In the genomic region with DNA sequence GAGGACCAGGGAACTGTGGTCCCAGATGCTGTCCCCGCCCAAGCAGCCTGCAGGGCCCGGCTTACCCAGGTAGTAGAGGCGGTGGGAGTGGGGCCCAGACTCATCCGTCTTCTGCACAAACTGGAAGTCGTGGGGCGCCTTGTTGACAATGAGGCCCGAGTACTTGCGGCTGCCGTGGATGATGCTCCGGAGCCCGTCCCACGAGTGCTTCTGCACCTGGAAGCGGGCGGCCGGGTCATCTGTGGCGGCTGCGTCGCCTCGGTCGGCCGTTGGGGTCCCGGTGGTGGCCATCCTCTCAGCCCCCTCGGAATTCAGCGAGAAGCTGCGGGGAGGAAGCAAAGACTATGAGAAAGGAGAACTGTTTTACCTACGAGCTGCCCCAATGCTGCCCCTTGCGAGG, we compare ENCODE assay signal across 1 cellular context.
TF ChIP-seq lines count a peak whose summit lies in the region.

No MANE protein-coding gene starts in this region.

TF ChIP-seq in IMR-90, 13 proteins besides CTCF, POLR2A, EP300 and RAD21:
- no peak for TF ChIP-seq MAFK (IDR thresholded peaks at IDR 0.05; ENCODE audit: low read depth, low read length)
- no peak for TF ChIP-seq CEBPB (IDR thresholded peaks at IDR 0.05; ENCODE audit: low read depth, low read length)
- TF ChIP-seq NFE2L2 (IDR thresholded peaks at IDR 0.05; ENCODE audit: low read depth, low read length) = no peak
- TF ChIP-seq MAZ (IDR thresholded peaks at IDR 0.05; ENCODE audit: borderline replicate concordance, low read depth, low read length) = no peak
- TF ChIP-seq MXI1 (IDR thresholded peaks at IDR 0.05; ENCODE audit: borderline replicate concordance, low read depth, low read length) = no peak
- no peak for TF ChIP-seq BHLHE40 (IDR thresholded peaks at IDR 0.05; ENCODE audit: low read depth, low read length)
- TF ChIP-seq RCOR1 (IDR thresholded peaks at IDR 0.05; ENCODE audit: insufficient replicate concordance, low read length) = no peak
- TF ChIP-seq SMC3 (IDR thresholded peaks at IDR 0.05; ENCODE audit: low read depth, low read length) = no peak
- no peak for TF ChIP-seq RFX5 (IDR thresholded peaks at IDR 0.05; ENCODE audit: low read depth, low read length)
- TF ChIP-seq, protein P1, sequence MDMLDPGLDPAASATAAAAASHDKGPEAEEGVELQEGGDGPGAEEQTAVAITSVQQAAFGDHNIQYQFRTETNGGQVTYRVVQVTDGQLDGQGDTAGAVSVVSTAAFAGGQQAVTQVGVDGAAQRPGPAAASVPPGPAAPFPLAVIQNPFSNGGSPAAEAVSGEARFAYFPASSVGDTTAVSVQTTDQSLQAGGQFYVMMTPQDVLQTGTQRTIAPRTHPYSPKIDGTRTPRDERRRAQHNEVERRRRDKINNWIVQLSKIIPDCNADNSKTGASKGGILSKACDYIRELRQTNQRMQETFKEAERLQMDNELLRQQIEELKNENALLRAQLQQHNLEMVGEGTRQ (IDR thresholded peaks at IDR 0.05; ENCODE audit: low read depth, low read length) = no peak
- TF ChIP-seq, protein P2, sequence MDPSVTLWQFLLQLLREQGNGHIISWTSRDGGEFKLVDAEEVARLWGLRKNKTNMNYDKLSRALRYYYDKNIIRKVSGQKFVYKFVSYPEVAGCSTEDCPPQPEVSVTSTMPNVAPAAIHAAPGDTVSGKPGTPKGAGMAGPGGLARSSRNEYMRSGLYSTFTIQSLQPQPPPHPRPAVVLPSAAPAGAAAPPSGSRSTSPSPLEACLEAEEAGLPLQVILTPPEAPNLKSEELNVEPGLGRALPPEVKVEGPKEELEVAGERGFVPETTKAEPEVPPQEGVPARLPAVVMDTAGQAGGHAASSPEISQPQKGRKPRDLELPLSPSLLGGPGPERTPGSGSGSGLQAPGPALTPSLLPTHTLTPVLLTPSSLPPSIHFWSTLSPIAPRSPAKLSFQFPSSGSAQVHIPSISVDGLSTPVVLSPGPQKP (IDR thresholded peaks at IDR 0.05; ENCODE audit: borderline replicate concordance, low read depth, low read length) = no peak
- no peak for TF ChIP-seq CHD1 (IDR thresholded peaks at IDR 0.05; ENCODE audit: low read depth, low read length)
- TF ChIP-seq FOS (IDR thresholded peaks at IDR 0.05; ENCODE audit: low read depth, low read length) = no peak
